Comparison of ENCODE assay signal across 37 cellular contexts in the genomic region with DNA sequence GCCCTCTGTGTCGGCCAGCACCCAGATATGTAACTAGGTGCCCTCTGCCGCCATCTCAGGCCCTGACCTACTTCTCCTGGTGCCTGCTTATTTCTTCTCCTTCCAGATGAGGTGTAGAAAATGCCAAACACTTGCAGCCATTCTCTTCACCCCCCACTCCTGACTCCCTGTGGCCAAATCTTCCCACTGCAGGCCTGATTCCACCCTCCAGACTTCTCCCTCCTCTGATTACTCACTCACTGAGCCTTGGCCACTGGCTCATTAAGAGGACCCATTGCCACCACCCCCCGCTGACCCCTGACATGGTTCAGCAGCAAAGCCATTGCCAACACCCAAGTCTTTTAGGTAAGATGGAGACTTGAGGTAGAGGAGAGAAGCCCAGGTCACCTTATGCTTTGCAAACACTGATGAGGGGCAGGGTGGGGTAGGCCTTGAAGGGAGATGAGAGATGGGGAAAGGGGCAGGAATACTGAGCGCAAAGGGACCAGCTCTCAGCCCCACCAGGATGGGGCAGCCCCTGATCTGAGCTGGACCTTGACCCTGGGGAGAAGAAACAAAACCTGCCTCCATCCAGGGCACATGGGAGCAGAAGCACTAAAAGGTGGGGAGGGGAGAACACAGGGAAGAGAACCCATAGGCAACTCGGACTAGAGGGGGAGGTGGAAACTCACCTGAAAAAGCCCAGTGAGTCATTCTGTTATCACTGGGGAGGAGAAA. TPM values are rescaled to one million over a fixed set of nuclear protein-coding genes. Genes with fewer than 3 reads are reported as not detected.
DNase-seq lines count a peak whose midpoint lies in the region; ATAC-seq, FAIRE-seq and TF ChIP-seq lines count a peak whose summit lies in the region.
"Had no signal": no experiment of that assay in that cellular context is flagged by ENCODE, and none has a peak within 500 bp of the region (broad histone marks: within the 10 kb centered on the region; RNA-seq: fewer than 3 reads in every experiment).

No MANE protein-coding gene starts in this region.

- H3K4me1 ChIP-seq in H1 (replicated peaks in 1 of 4; ENCODE audit: control insufficient read depth in 3 of 4, insufficient read depth in 4 of 4, low read length in 3 of 4) (peaks cover 3 to 6% (median 5%) of the 10 kb centered on the region in 4 experiments; a peak in 4 of 7 replicates), right atrium auricular region (peaks cover 0 to 9% of the 10 kb centered on the region in 2 donors)
- H3K4me1 ChIP-seq: body of pancreas, upper lobe of right lung had no signal

- peaks cover 0 to 4% of the 10 kb centered on the region in 2 experiments for H4K20me1 ChIP-seq in H1 (replicated peaks in 1 of 2; ENCODE audit: control insufficient read depth in 1 of 2, insufficient read depth in 2 of 2, low read length in 2 of 2)

- H4K91ac ChIP-seq in H1 (replicated peaks; ENCODE audit: insufficient read length, low read length), result no peak overlapping the region

- CTCF ChIA-PET in H1 (lab: Charles Lee; ENCODE audit: partially characterized antibody), result interaction anchor here (0.9 to 1.9 kb wide), 10 partner anchors 10 to 156 kb away, joined by 3 to 6 read pairs (median 4); a partner anchor contains a TSS
- CTCF ChIA-PET in activated CD4-positive, alpha-beta T cell treated with anti-CD3 and anti-CD28 coated beads for 36 hours (lab: Charles Lee), result no interaction called here

- no peak for TF ChIP-seq POLR2A in H1 (IDR thresholded peaks at IDR 0.05; ENCODE audit: control extremely low read depth in 1 of 2, low read depth in 2 of 2, low read length in 2 of 2)

- no peak overlapping the region for H3K4me3 Mint-ChIP-seq in neural crest cell
- no peak overlapping the region for H3K4me3 Mint-ChIP-seq in activated CD4-positive, alpha-beta T cell treated with anti-CD3 and anti-CD28 coated beads for 36 hours
- H3K4me3 Mint-ChIP-seq: activated CD4-positive, alpha-beta memory T cell treated with anti-CD3 and anti-CD28 coated beads, Interleukin-2, amount 10 ng/mL, durations not matched to agents 7 days and 5 days; activated T-helper 1 cell treated with anti-CD3 and anti-CD28 coated beads, Interleukin-12 subunit alpha, Interleukin-12 subunit beta, Interleukin-2, Interleukin-4 antibody, amounts not matched to agents 30 ng/mL and 10 ng/mL and 1 ng/mL, durations not matched to agents 14 hours and 24 hours and 36 hours; CD8-positive, alpha-beta memory T cell; naive thymus-derived CD4-positive, alpha-beta T cell; T-helper 1 cell treated with Interleukin-12 subunit alpha and Interleukin-12 subunit beta and Interleukin-4 antibody, amounts not matched to agents 30 μg/mL and 1 μg/mL, for 36 hours had no signal

- H2BK12ac ChIP-seq in H1 (ENCODE audit: low read depth, low read length), result no peak overlapping the region

- ATAC-seq in GM18868 (IDR thresholded peaks at IDR 0.05; ENCODE audit: unreplicated experiment), result no peak
- no peak for ATAC-seq in activated CD4-positive, alpha-beta T cell treated with anti-CD3 and anti-CD28 coated beads for 36 hours
- ATAC-seq: body of pancreas; HepG2; naive thymus-derived CD4-positive, alpha-beta T cell; SK-N-SH treated with all-trans-retinoic acid at 6 μM for 48 hours; stimulated activated naive CD8-positive, alpha-beta T cell treated with anti-CD3 and anti-CD28 coated beads, Interleukin-15, Interleukin-2, amounts not matched to agents 100 U/mL and 50 U/mL, for 24 hours; upper lobe of right lung had no signal

- no peak overlapping the region for H3K9ac ChIP-seq in H1 (replicated peaks in 1 of 4; ENCODE audit: extremely low read depth in 1 of 4, low read depth in 3 of 4, low read length in 3 of 4)

- FAIRE-seq in H1 (lab: Jason Lieb, UNC), result no peak
- FAIRE-seq: GM12891, HepG2, islet of Langerhans, TTC549 had no signal

- H3K27me3 ChIP-seq in H1 (replicated peaks in 1 of 4; ENCODE audit: control insufficient read depth in 3 of 4, extremely low read depth in 1 of 4, insufficient read depth in 3 of 4, low read length in 3 of 4), result 0 out of 7 replicates have a peak, but pooled peaks cover 0 to 3% (median 0%) of the 10 kb centered on the region in 4 experiments
- H3K27me3 ChIP-seq in right atrium auricular region, result no peaks in the 10 kb centered on the region
- H3K27me3 ChIP-seq: body of pancreas, upper lobe of right lung had no signal

- no peak for TF ChIP-seq RAD21 in H1 (IDR thresholded peaks at IDR 0.05 in 1 of 2, conservative IDR thresholded peaks at IDR 0.05 in 1 of 2; ENCODE audit: low read depth in 2 of 2, low read length in 2 of 2)

- no peak overlapping the region for H2AK5ac ChIP-seq in H1 (ENCODE audit: low read depth, low read length)

- H3K56ac ChIP-seq in H1 (replicated peaks; ENCODE audit: insufficient read length, low read depth, low read length), result no peak overlapping the region

- H3K4me3 ChIP-seq in HFF-Myc (replicated peaks; ENCODE audit: low read depth, low read length), result no peak overlapping the region
- H3K4me3 ChIP-seq in H1 (ENCODE audit: extremely low read depth in 1 of 4, insufficient read depth in 2 of 4, low read depth in 3 of 4, low read length in 4 of 4), result no peak overlapping the region
- no peak overlapping the region for H3K4me3 ChIP-seq in right atrium auricular region
- H3K4me3 ChIP-seq: body of pancreas, PC-9, skin epidermis, upper lobe of right lung had no signal

- H3K36me3 Mint-ChIP-seq in neural crest cell (ENCODE audit: low read depth), result no peaks in the 10 kb centered on the region
- no peaks in the 10 kb centered on the region for H3K36me3 Mint-ChIP-seq in activated CD4-positive, alpha-beta T cell treated with anti-CD3 and anti-CD28 coated beads for 36 hours (ENCODE audit: low read depth)
- H3K36me3 Mint-ChIP-seq: CD8-positive, alpha-beta memory T cell; naive thymus-derived CD4-positive, alpha-beta T cell had no signal

- H3K4ac ChIP-seq in H1 (replicated peaks; ENCODE audit: insufficient read length, low read depth, low read length), result no peak overlapping the region

- no peak overlapping the region for H2BK120ac ChIP-seq in H1 (replicated peaks; ENCODE audit: low read depth, low read length)

- no peaks in the 10 kb centered on the region for H3K36me3 ChIP-seq in H1 (ENCODE audit: control insufficient read depth in 2 of 4, insufficient read depth in 4 of 4, low read length in 3 of 4)
- peaks cover 9% of the 10 kb centered on the region for H3K36me3 ChIP-seq in right atrium auricular region
- H3K36me3 ChIP-seq: upper lobe of right lung had no signal

- H3K14ac ChIP-seq in H1 (ENCODE audit: insufficient read length), result no peak overlapping the region

- no peaks in the 10 kb centered on the region for H3K79me1 ChIP-seq in H1 (ENCODE audit: low read depth, low read length)

- no peak overlapping the region for H3K27ac Mint-ChIP-seq in neural crest cell (ENCODE audit: unreplicated experiment)
- H3K27ac Mint-ChIP-seq in activated CD4-positive, alpha-beta T cell treated with anti-CD3 and anti-CD28 coated beads for 36 hours, result no peak overlapping the region
- H3K27ac Mint-ChIP-seq: activated CD4-positive, alpha-beta memory T cell treated with anti-CD3 and anti-CD28 coated beads, Interleukin-2, amount 10 ng/mL, durations not matched to agents 7 days and 5 days; activated T-helper 1 cell treated with anti-CD3 and anti-CD28 coated beads, Interleukin-12 subunit alpha, Interleukin-12 subunit beta, Interleukin-2, Interleukin-4 antibody, amounts not matched to agents 30 ng/mL and 10 ng/mL and 1 ng/mL, durations not matched to agents 14 hours and 24 hours and 36 hours; CD8-positive, alpha-beta memory T cell; T-helper 1 cell treated with Interleukin-12 subunit alpha and Interleukin-12 subunit beta and Interleukin-4 antibody, amounts not matched to agents 30 μg/mL and 1 μg/mL, for 36 hours had no signal

- no peak overlapping the region for H2BK15ac ChIP-seq in H1 (ENCODE audit: low read length)

- no peak for TF ChIP-seq EP300 in H1 (IDR thresholded peaks at IDR 0.05; ENCODE audit: borderline replicate concordance in 1 of 2, low read depth in 2 of 2, low read length in 2 of 2)

- no peaks in the 10 kb centered on the region for H3K9me3 Mint-ChIP-seq in neural crest cell
- H3K9me3 Mint-ChIP-seq in activated CD4-positive, alpha-beta T cell treated with anti-CD3 and anti-CD28 coated beads for 36 hours (ENCODE audit: low read depth), result no peaks in the 10 kb centered on the region
- H3K9me3 Mint-ChIP-seq: activated CD4-positive, alpha-beta memory T cell treated with anti-CD3 and anti-CD28 coated beads, Interleukin-2, amount 10 ng/mL, durations not matched to agents 7 days and 5 days; activated T-helper 1 cell treated with anti-CD3 and anti-CD28 coated beads, Interleukin-12 subunit alpha, Interleukin-12 subunit beta, Interleukin-2, Interleukin-4 antibody, amounts not matched to agents 30 ng/mL and 10 ng/mL and 1 ng/mL, durations not matched to agents 14 hours and 24 hours and 36 hours; CD8-positive, alpha-beta memory T cell; naive thymus-derived CD4-positive, alpha-beta T cell; T-helper 1 cell treated with Interleukin-12 subunit alpha and Interleukin-12 subunit beta and Interleukin-4 antibody, amounts not matched to agents 30 μg/mL and 1 μg/mL, for 36 hours had no signal

- H3K18ac ChIP-seq in H1 (ENCODE audit: extremely low read depth, low read length), result no peak overlapping the region

- H2BK20ac ChIP-seq in H1 (ENCODE audit: low read length), result no peak overlapping the region

- H3K23ac ChIP-seq in H1 (ENCODE audit: insufficient read length), result no peak overlapping the region

- H3K23me2 ChIP-seq in H1 (ENCODE audit: low read depth, low read length), result no peaks in the 10 kb centered on the region

- H3K9me3 ChIP-seq in H1 (ENCODE audit: insufficient read depth in 2 of 2, low read depth in 1 of 2, low read length in 1 of 2) (no peaks in the 10 kb centered on the region), right atrium auricular region (no peaks in the 10 kb centered on the region)
- H3K9me3 ChIP-seq: body of pancreas, upper lobe of right lung had no signal

- TF ChIP-seq CTCF in HFF-Myc (IDR thresholded peaks at IDR 0.05; ENCODE audit: low read depth, low read length, missing control alignments), result peak; percentile 4
- TF ChIP-seq CTCF in H1 (IDR thresholded peaks at IDR 0.05; ENCODE audit: control extremely low read depth in 1 of 3, insufficient read depth in 1 of 3, low read depth in 1 of 3, low read length in 3 of 3), result peak in 2 of 3 experiments; percentile 6 to 38; a peak in 2 of 4 replicates
- peak; percentile 15 for TF ChIP-seq CTCF in neural crest cell (conservative IDR thresholded peaks at IDR 0.05)
- no peak for TF ChIP-seq CTCF in right atrium auricular region (IDR thresholded peaks at IDR 0.05)

- H3K4me1 Mint-ChIP-seq in neural crest cell, result peaks cover 11% of the 10 kb centered on the region
- no peaks in the 10 kb centered on the region for H3K4me1 Mint-ChIP-seq in activated CD4-positive, alpha-beta T cell treated with anti-CD3 and anti-CD28 coated beads for 36 hours
- H3K4me1 Mint-ChIP-seq: activated CD4-positive, alpha-beta memory T cell treated with anti-CD3 and anti-CD28 coated beads, Interleukin-2, amount 10 ng/mL, durations not matched to agents 7 days and 5 days; CD8-positive, alpha-beta memory T cell had no signal

- DNase-seq in AG08395 (ENCODE audit: low spot score) (peak; percentile 15), HFF-Myc (ENCODE audit: extremely low read depth, low read depth) (no peak), H1 (ENCODE audit: low read depth in 1 of 2, low spot score in 2 of 2) (no peak), neural crest cell (ENCODE audit: low read depth, low spot score) (no peak), right atrium auricular region (ENCODE audit: low spot score) (no peak), SHP77 (lab: John Stamatoyannopoulos, UW) (no peak)
- DNase-seq in activated CD4-positive, alpha-beta T cell treated with anti-CD3 and anti-CD28 coated beads for 36 hours, result no peak
- DNase-seq: activated CD4-positive, alpha-beta memory T cell treated with anti-CD3 and anti-CD28 coated beads, Interleukin-2, amount 10 ng/mL, durations not matched to agents 7 days and 5 days; activated CD4-positive, CD25-positive, alpha-beta regulatory T cell treated with anti-CD3 and anti-CD28 coated beads, Interleukin-2, amount 50 U/mL, for 72 hours; activated CD8-positive, alpha-beta memory T cell treated with anti-CD3 and anti-CD28 coated beads, Interleukin-2, amount 50 U/mL, for 4 hours; activated naive CD4-positive, alpha-beta T cell treated with anti-CD3 and anti-CD28 coated beads, Interleukin-2, amount 50 U/mL, for 16 hours; body of pancreas; CD8-positive, alpha-beta memory T cell; cerebellar nuclear complex; DMS 273 treated with DMSO at 0.1 percent for 48 hours; glutamatergic neuron; HCEC 1CT; midbrain; MM.1S; naive thymus-derived CD4-positive, alpha-beta T cell; NCI-H1105 treated with DMSO at 0.1 percent for 48 hours; NCI-H2029; NCI-H524 treated with DMSO at 0.1 percent for 48 hours; NK-92 treated with Interleukin-12 subunit alpha and Interleukin-12 subunit beta, amount 100 ng/mL, for 24 hours; PC-9; retina; stimulated activated naive CD8-positive, alpha-beta T cell treated with anti-CD3 and anti-CD28 coated beads, Interleukin-15, Interleukin-2, amounts not matched to agents 100 U/mL and 50 U/mL, for 24 hours; upper lobe of right lung had no signal

- H2BK5ac ChIP-seq in H1 (ENCODE audit: low read depth, low read length), result no peak overlapping the region

- no peak overlapping the region for H4K5ac ChIP-seq in H1 (ENCODE audit: insufficient read length, low read depth, low read length)

- H3K27ac ChIP-seq in H1 (ENCODE audit: low read depth, low read length) (no peak overlapping the region), right atrium auricular region (no peak overlapping the region)
- H3K27ac ChIP-seq: body of pancreas, PC-9, skin epidermis, upper lobe of right lung had no signal

- no peak overlapping the region for H3K4me2 ChIP-seq in H1 (ENCODE audit: insufficient read depth in 1 of 2, low read depth in 2 of 2, low read length in 2 of 2)
- H3K4me2 ChIP-seq: PC-9 had no signal

- POLR2A ChIA-PET in H1 (lab: Charles Lee; ENCODE audit: partially characterized antibody), result interaction anchor here (1.4 kb wide), 1 partner anchor 8 kb away, joined by 3 read pairs; no protein-coding TSS in a partner anchor
- POLR2A ChIA-PET in activated CD4-positive, alpha-beta T cell treated with anti-CD3 and anti-CD28 coated beads for 36 hours (lab: Charles Lee), result no interaction called here

- H3K79me2 ChIP-seq in H1 (ENCODE audit: control insufficient read depth in 1 of 2, insufficient read depth in 2 of 2, low read length in 2 of 2), result no peaks in the 10 kb centered on the region

- no peak overlapping the region for H4K8ac ChIP-seq in H1 (ENCODE audit: extremely low read depth, insufficient read depth, low read length)

- 91% methylated on average over 5 of the region's 5 CpGs; no CpG with 5 or more reads in 1 of the 2 experiments for WGBS in H1 (ENCODE audit: extremely low coverage in 1 of 2, insufficient coverage in 1 of 2, insufficient read length in 1 of 2, insufficient replicate concordance in 2 of 2, low coverage in 1 of 2, low lambda C conversion rate in 2 of 2, missing lambda C conversion rate in 1 of 2), 2 experiments

- peaks cover 10% of the 10 kb centered on the region for H3K27me3 Mint-ChIP-seq in neural crest cell (ENCODE audit: low read depth)
- peaks cover 2% of the 10 kb centered on the region for H3K27me3 Mint-ChIP-seq in activated CD4-positive, alpha-beta T cell treated with anti-CD3 and anti-CD28 coated beads for 36 hours

- intact Hi-C loops in activated CD4-positive, alpha-beta T cell treated with anti-CD3 and anti-CD28 coated beads for 36 hours (cut with DNase I, micrococcal nuclease), result loop anchor here in 1 of 2 experiments (5.0 kb wide), 1 partner anchor 72 kb away; no protein-coding TSS in a partner anchor

- no peak overlapping the region for H2AFZ ChIP-seq in H1 (ENCODE audit: low read length)
- H2AFZ ChIP-seq: PC-9 had no signal

RNA-seq across cellular contexts. Expression of a gene that starts 25.1 kb away (rescaled TPM):
- 3.5 and 5.5 TPM in 2 replicates for total RNA-seq in H1 (2021; fragmentation: NEBNext Ultra II Directional; extraction: Animal tissue kit (Norgen Biotek cat#: 25700))
- 1.7 and 1.9 TPM in 2 replicates for polyA plus RNA-seq in H1 (2011; rRNA removed)
- polyA plus RNA-seq in H1 (2011; cell fraction: cytosol; rRNA removed), result 2.6 TPM
- 4.0 TPM for polyA plus RNA-seq in H1 (2011; cell fraction: nucleus; rRNA removed)
- 2.9 to 4.3 TPM (median 3.7 TPM) in 4 replicates for polyA plus RNA-seq in H1 (2012, experiment 1 of 2)
- 0.28 TPM for polyA plus RNA-seq in H1 (2012, experiment 2 of 2)
- polyA plus RNA-seq in H1 (2013, experiment 1 of 2), result 2.1 TPM
- 3.2 TPM for polyA plus RNA-seq in H1 (2013, experiment 2 of 2)
- 4.8 and 7.4 TPM in 2 replicates for polyA minus RNA-seq in H1 (2011; rRNA and poly(A)+ RNA removed)
- 1.8 TPM for polyA minus RNA-seq in H1 (2011; cell fraction: cytosol; rRNA and poly(A)+ RNA removed)
- polyA minus RNA-seq in H1 (2011; cell fraction: nucleus; rRNA and poly(A)+ RNA removed), result 12.6 TPM
- 1.9 and 2.0 TPM in 2 replicates for total RNA-seq in neural crest cell
- total RNA-seq in right atrium auricular region, result 1 to 10 TPM; 2.8 to 9.3 TPM
- not detected for total RNA-seq in activated CD4-positive, alpha-beta T cell treated with anti-CD3 and anti-CD28 coated beads for 36 hours
- total RNA-seq: activated CD4-positive, alpha-beta memory T cell treated with anti-CD3 and anti-CD28 coated beads, Interleukin-2, amount 10 ng/mL, durations not matched to agents 7 days and 5 days; activated T-helper 1 cell treated with anti-CD3 and anti-CD28 coated beads, Interleukin-12 subunit alpha, Interleukin-12 subunit beta, Interleukin-2, Interleukin-4 antibody, amounts not matched to agents 30 ng/mL and 10 ng/mL and 1 ng/mL, durations not matched to agents 14 hours and 24 hours and 36 hours; CD8-positive, alpha-beta memory T cell; HepG2; naive thymus-derived CD4-positive, alpha-beta T cell; PC-9 had no signal
- polyA plus RNA-seq: CD8-positive, alpha-beta memory T cell; naive thymus-derived CD4-positive, alpha-beta T cell had no signal

Comparison
In these comparisons a context has a peak if more than half of its experiments do, and no peak if none do; other contexts are left out.
1. CTCF ChIP-seq: peak in HFF-Myc (single experiment), H1 (2 of 3) and neural crest cell (single experiment); none in right atrium auricular region (0 of 2).